ENCODE assay signal across 10 cellular contexts in the genomic region with DNA sequence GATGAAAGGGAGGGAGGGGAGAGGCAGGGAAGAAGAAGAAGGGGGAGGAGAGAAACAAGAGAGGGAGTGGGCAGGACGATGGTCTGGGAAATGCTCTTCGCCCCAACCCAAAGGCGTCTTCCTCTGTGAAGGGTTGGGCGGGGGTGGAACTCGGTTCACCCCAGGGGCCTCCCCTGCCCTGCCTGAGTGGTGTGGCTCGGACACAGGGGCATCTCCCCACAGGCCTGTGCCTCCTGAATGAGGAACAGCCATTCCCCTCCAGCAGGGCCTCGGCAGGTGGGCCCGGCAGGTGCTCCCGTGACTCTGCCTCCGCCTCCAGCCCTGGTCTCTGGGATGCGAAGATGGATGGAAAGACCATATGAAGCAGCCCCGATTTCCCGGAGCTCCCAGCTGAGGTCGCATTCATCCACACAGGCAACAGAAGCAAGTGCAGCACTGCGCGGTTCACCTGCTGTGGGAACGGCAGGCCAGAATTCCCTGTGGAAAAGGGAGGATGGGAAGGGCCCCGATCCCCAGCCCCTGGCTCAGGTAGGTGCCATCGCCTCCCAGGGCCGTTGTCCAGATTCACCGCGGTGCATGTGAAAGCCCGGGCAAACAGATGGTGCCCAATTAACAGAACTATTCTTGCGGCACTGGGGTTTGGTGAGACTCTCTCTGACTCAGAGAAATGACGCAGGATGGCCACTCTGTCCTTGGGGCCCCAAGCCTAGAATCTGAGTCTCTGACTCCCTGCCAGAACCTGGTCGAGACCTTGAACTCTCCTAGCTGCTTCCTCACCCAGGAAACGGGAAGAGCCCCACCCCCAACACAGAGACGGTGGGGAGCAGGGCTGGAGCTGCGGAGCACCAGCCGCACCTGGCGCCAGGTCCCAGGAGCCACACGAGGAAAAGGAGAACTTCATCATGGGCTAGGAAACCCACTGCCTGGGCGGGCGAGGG. TPM values are rescaled to one million over a fixed set of nuclear protein-coding genes. Genes with fewer than 3 reads are reported as not detected.
DNase-seq lines count a peak whose midpoint lies in the region; ATAC-seq, FAIRE-seq and TF ChIP-seq lines count a peak whose summit lies in the region.
"Had no signal": no experiment of that assay in that cellular context is flagged by ENCODE, and none has a peak within 500 bp of the region (broad histone marks: within the 10 kb centered on the region; RNA-seq: fewer than 3 reads in every experiment).

No MANE protein-coding gene starts in this region.

- H3K9me3 ChIP-seq in ES-I3 (ENCODE audit: control insufficient read depth, insufficient read depth, low read length) (no peaks in the 10 kb centered on the region), OCI-LY3 (ENCODE audit: insufficient read depth, low read length) (no peaks in the 10 kb centered on the region), iPS-18a (ENCODE audit: control insufficient read depth, low read depth, low read length) (no peaks in the 10 kb centered on the region), small intestine (ENCODE audit: control insufficient read depth, low read depth) (no peaks in the 10 kb centered on the region), gastroesophageal sphincter (no peaks in the 10 kb centered on the region), SK-N-SH (no peaks in the 10 kb centered on the region)
- H3K9me3 ChIP-seq: MG63 had no signal

- H3K4me3 ChIP-seq in OCI-LY3 (ENCODE audit: low read length) (peak overlapping the region; percentile 66), iPS-18a (ENCODE audit: low read length) (peak overlapping the region; percentile 65), small intestine (ENCODE audit: low read depth in 1 of 2, low read length in 2 of 2) (no peak overlapping the region), gastroesophageal sphincter (no peak overlapping the region), SK-N-SH (ENCODE audit: low read depth in 2 of 2, low read length in 1 of 2) (no peak overlapping the region)
- H3K4me3 ChIP-seq: MG63, skin epidermis had no signal

- H4K20me1 ChIP-seq in OCI-LY3 (ENCODE audit: insufficient read depth, low read length) (no peaks in the 10 kb centered on the region), SK-N-SH (ENCODE audit: insufficient read depth) (no peaks in the 10 kb centered on the region)

- ATAC-seq in gastroesophageal sphincter (no peak), GM18873 (IDR thresholded peaks at IDR 0.05; ENCODE audit: low FRiP score, unreplicated experiment) (no peak)

- H3K9ac ChIP-seq in ES-I3 (ENCODE audit: low read depth, low read length) (peak overlapping the region; percentile 7; the same call in 1 of the 2 replicates), OCI-LY3 (ENCODE audit: low read length) (no peak overlapping the region), iPS-18a (ENCODE audit: low read length) (no peak overlapping the region), SK-N-SH (no peak overlapping the region)

- CTCF ChIA-PET in SK-N-SH (lab: Yijun Ruan, JAX) = interaction anchor here (0.7 to 1.0 kb wide), 3 partner anchors 41 to 118 kb away, joined by 3 read pairs; no protein-coding TSS in a partner anchor

- no peak for TF ChIP-seq RAD21 in SK-N-SH (IDR thresholded peaks at IDR 0.05; ENCODE audit: low read length)

- H3K27me3 ChIP-seq in OCI-LY3 (ENCODE audit: low read depth, low read length) (peaks cover 33% of the 10 kb centered on the region), iPS-18a (ENCODE audit: control insufficient read depth, insufficient read depth, low read length) (peaks cover 27% of the 10 kb centered on the region), small intestine (ENCODE audit: control insufficient read depth in 2 of 2, insufficient read depth in 2 of 2, low read length in 2 of 2) (no peaks in the 10 kb centered on the region), gastroesophageal sphincter (no peaks in the 10 kb centered on the region), SK-N-SH (ENCODE audit: insufficient read depth) (no peaks in the 10 kb centered on the region; the same call in 1 of the 2 replicates)
- H3K27me3 ChIP-seq: MG63 had no signal

- H3K9me2 ChIP-seq in SK-N-SH = no peaks in the 10 kb centered on the region

- 12 to 40% (median 24%) methylated on average over 33 to 34 of the region's 34 CpGs for WGBS in small intestine, 3 donors
- 57 to 60% methylated on average over 5 to 18 of the region's 34 CpGs for WGBS in gastroesophageal sphincter (ENCODE audit: low coverage in 1 of 2), 2 donors
- WGBS in SK-N-SH (ENCODE audit: low lambda C conversion rate) = 81% methylated on average over 24 of the region's 34 CpGs

- H2AFZ ChIP-seq in OCI-LY3 (ENCODE audit: low read depth, low read length) (peak overlapping the region; percentile 40; the same call in 1 of the 2 replicates), SK-N-SH (ENCODE audit: low read depth) (no peak overlapping the region)

- DNase-seq in small intestine (peak; percentile 69), SK-N-SH (no peak)
- DNase-seq: activated effector memory CD4-positive, alpha-beta T cell treated with anti-CD3 and anti-CD28 coated beads, Interleukin-2, amount 50 U/mL, for 16 hours; MG63 had no signal

- H3K27ac ChIP-seq in OCI-LY3 (ENCODE audit: low read length) (no peak overlapping the region), iPS-18a (ENCODE audit: low read length) (no peak overlapping the region), small intestine (ENCODE audit: low read depth in 1 of 2, low read length in 1 of 2) (no peak overlapping the region), gastroesophageal sphincter (no peak overlapping the region), SK-N-SH (ENCODE audit: low read depth in 2 of 2, low read length in 1 of 2) (no peak overlapping the region)
- H3K27ac ChIP-seq: skin epidermis had no signal

- H3K4me2 ChIP-seq in OCI-LY3 (ENCODE audit: low read length) (peak overlapping the region; percentile 71), SK-N-SH (no peak overlapping the region)

- TF ChIP-seq EP300 in gastroesophageal sphincter (IDR thresholded peaks at IDR 0.05) = no peak
- no peak for TF ChIP-seq EP300 in SK-N-SH (IDR thresholded peaks at IDR 0.05; ENCODE audit: borderline replicate concordance in 1 of 2, low read depth in 1 of 2, low read length in 1 of 2)

- H3K4me1 ChIP-seq in ES-I3 (ENCODE audit: insufficient read depth, low read length) (no peaks in the 10 kb centered on the region), OCI-LY3 (ENCODE audit: low read length) (peaks cover 13% of the 10 kb centered on the region), iPS-18a (ENCODE audit: control insufficient read depth, low read depth, low read length) (peaks cover 12% of the 10 kb centered on the region), small intestine (ENCODE audit: control insufficient read depth in 2 of 2, insufficient read depth in 1 of 2, low read depth in 1 of 2, low read length in 1 of 2) (no peaks in the 10 kb centered on the region), gastroesophageal sphincter (no peaks in the 10 kb centered on the region), SK-N-SH (ENCODE audit: control insufficient read depth in 1 of 2, insufficient read depth in 2 of 2, low read depth in 1 of 2, low read length in 1 of 2) (peaks cover 0 to 39% of the 10 kb centered on the region in 2 experiments; a peak in 2 of 4 replicates)

- no peak for FAIRE-seq in small intestine (lab: Jason Lieb, UNC)

- no peaks in the 10 kb centered on the region for H3F3A ChIP-seq in SK-N-SH (replicated peaks; ENCODE audit: insufficient read depth)

- TF ChIP-seq POLR2A in gastroesophageal sphincter (IDR thresholded peaks at IDR 0.05) = no peak

- H3K79me2 ChIP-seq in OCI-LY3 (ENCODE audit: low read length) (no peaks in the 10 kb centered on the region), SK-N-SH (ENCODE audit: insufficient read depth) (no peaks in the 10 kb centered on the region)

- POLR2A ChIA-PET in SK-N-SH (lab: Yijun Ruan, JAX) = no interaction called here

- H3K36me3 ChIP-seq in ES-I3 (ENCODE audit: insufficient read depth, low read length) (no peaks in the 10 kb centered on the region), OCI-LY3 (replicated peaks; ENCODE audit: low read depth, low read length) (no peaks in the 10 kb centered on the region), iPS-18a (ENCODE audit: control insufficient read depth, low read depth, low read length) (no peaks in the 10 kb centered on the region), small intestine (ENCODE audit: control insufficient read depth in 2 of 2, insufficient read depth in 2 of 2, low read length in 2 of 2) (no peaks in the 10 kb centered on the region), gastroesophageal sphincter (no peaks in the 10 kb centered on the region), SK-N-SH (replicated peaks in 1 of 2; ENCODE audit: control insufficient read depth in 1 of 2, insufficient read depth in 2 of 2, low read length in 1 of 2) (no peaks in the 10 kb centered on the region)
- H3K36me3 ChIP-seq: MG63 had no signal

- TF ChIP-seq CTCF in OCI-LY3 (IDR thresholded peaks at IDR 0.05; ENCODE audit: low read depth, low read length) (no peak), gastroesophageal sphincter (IDR thresholded peaks at IDR 0.05) (no peak), SK-N-SH (IDR thresholded peaks at IDR 0.05) (no peak)

TF ChIP-seq in SK-N-SH, 30 proteins besides CTCF, POLR2A, EP300 and RAD21 (continues in another document):
- TF ChIP-seq GABPA (IDR thresholded peaks at IDR 0.05; ENCODE audit: low read depth) (no peak), TAF1 (IDR thresholded peaks at IDR 0.05; ENCODE audit: borderline replicate concordance, low read depth, low read length) (no peak), CHD2 (IDR thresholded peaks at IDR 0.05; ENCODE audit: low read length, partially characterized antibody) (no peak), FOXM1 (IDR thresholded peaks at IDR 0.05; ENCODE audit: low read depth) (no peak), MEF2A (IDR thresholded peaks at IDR 0.05; ENCODE audit: borderline replicate concordance, low read depth) (no peak), SMC3 (IDR thresholded peaks at IDR 0.05; ENCODE audit: low read depth, low read length) (no peak)

RNA-seq across cellular contexts. Expression of gene RPS6KA2, which starts 29.5 kb away (rescaled TPM):
- 10 to 100 TPM in 1 of 3 donors, 1 to 10 TPM in 2; 3.1 to 21.9 (median 6.8) TPM for polyA plus RNA-seq in small intestine
- total RNA-seq in gastroesophageal sphincter = 100 to 1,000 TPM in 1 of 4 donors, 10 to 100 TPM in 3; 55.4 to 119 (median 76.4) TPM
- 59.5 and 60.3 TPM in 2 replicates for polyA plus RNA-seq in SK-N-SH (2012; rRNA removed)
- polyA plus RNA-seq in SK-N-SH (2012; cell fraction: cytosol; rRNA removed) = 51.5 and 62.1 TPM in 2 replicates
- 47.9 and 50.9 TPM in 2 replicates for polyA plus RNA-seq in SK-N-SH (2012; cell fraction: nucleus; rRNA removed)

Comparison
In these comparisons a context has a peak if more than half of its experiments do, and no peak if none do; other contexts are left out.
1. H3K4me3 ChIP-seq: peak in OCI-LY3 (single experiment) and iPS-18a (single experiment); none in small intestine (0 of 2), gastroesophageal sphincter (0 of 2) and SK-N-SH (0 of 2).